1 cellular context compared by ENCODE assay signal in the genomic region with DNA sequence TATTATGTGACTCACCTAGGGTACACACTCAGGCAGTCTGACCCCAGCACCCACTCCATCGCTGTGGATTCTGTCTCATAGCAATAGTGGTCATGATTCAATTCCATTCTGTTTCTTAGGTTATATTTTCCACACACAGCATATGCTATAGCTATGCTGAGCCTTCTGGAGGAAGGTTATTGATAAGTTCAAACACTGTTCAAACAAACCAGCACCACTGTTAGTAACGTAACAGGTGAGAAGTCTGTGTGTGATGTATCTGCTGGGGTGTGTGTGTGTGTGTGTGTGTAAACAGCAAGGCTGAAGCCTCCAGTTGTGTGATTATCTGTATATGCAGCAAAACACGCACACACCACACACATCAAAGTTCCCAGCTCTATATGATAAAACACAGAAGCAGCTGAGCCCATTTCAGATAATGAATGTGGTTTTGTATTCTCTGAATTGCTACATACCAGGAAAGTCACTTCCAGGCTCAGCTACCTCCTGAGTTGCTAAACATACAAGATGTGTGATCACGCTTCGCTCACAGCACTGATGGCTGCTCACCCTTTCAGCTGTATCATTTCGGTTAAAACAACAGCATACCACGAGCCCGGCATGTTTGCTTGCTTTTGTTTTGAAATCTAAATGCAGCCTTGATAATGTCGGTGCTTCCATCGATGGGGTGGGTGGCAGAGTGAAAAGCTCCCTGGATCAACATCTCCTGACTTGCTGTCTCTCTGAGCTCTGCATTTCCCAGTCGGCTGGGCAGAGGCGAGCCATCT.
A peak's percentile ranks its signal among the peaks of the same experiment; 100 is the strongest.
TF ChIP-seq lines count a peak whose summit lies in the region.

No MANE protein-coding gene starts in this region.

TF ChIP-seq in liver, 16 proteins besides CTCF, POLR2A, EP300 and RAD21 (continued from another document):
- TF ChIP-seq, protein P1, sequence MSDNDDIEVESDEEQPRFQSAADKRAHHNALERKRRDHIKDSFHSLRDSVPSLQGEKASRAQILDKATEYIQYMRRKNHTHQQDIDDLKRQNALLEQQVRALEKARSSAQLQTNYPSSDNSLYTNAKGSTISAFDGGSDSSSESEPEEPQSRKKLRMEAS (IDR thresholded peaks at IDR 0.05), result peak; percentile 42
- no peak for TF ChIP-seq FOXA2 (IDR thresholded peaks at IDR 0.05)
- peak; percentile 36 to 68 for TF ChIP-seq RXRA (IDR thresholded peaks at IDR 0.05)
- peak; percentile 12 to 60 for TF ChIP-seq HNF4A (conservative IDR thresholded peaks at IDR 0.05)
